ENCODE assay signal across 9 cellular contexts in genomic region chr3:4504340-4505261, GRCh38. TPM values are rescaled to one million over a fixed set of nuclear protein-coding genes. Genes with fewer than 3 reads are reported as not detected.
A peak's percentile ranks its signal among the peaks of the same experiment; 100 is the strongest.
DNase-seq lines count a peak whose midpoint lies in the region; ATAC-seq and TF ChIP-seq lines count a peak whose summit lies in the region.
"Had no signal": no experiment of that assay in that cellular context is flagged by ENCODE, and none has a peak within 500 bp of the region (broad histone marks: within the 10 kb centered on the region; RNA-seq: fewer than 3 reads in every experiment).

No MANE protein-coding gene starts in this region.

- TF ChIP-seq CTCF in glutamatergic neuron (IDR thresholded peaks at IDR 0.05; ENCODE audit: partially characterized antibody, unreplicated experiment) = no peak

- H3K27ac ChIP-seq in rectal smooth muscle tissue (ENCODE audit: low read depth, low read length) = peak overlapping the region; percentile 86
- H3K27ac ChIP-seq: SK-N-MC had no signal

- H3K36me3 Mint-ChIP-seq in T-helper 1 cell treated with Interleukin-12 subunit alpha and Interleukin-12 subunit beta and Interleukin-4 antibody, amounts not matched to agents 30 μg/mL and 1 μg/mL, for 36 hours (ENCODE audit: low read depth) = peaks cover 21% of the 10 kb centered on the region
- peaks cover 18% of the 10 kb centered on the region for H3K36me3 Mint-ChIP-seq in effector memory CD8-positive, alpha-beta T cell (ENCODE audit: insufficient read depth)
- H3K36me3 Mint-ChIP-seq in glutamatergic neuron (ENCODE audit: unreplicated experiment) = no peaks in the 10 kb centered on the region

- H3K9me3 Mint-ChIP-seq in T-helper 1 cell treated with Interleukin-12 subunit alpha and Interleukin-12 subunit beta and Interleukin-4 antibody, amounts not matched to agents 30 μg/mL and 1 μg/mL, for 36 hours = no peaks in the 10 kb centered on the region
- no peaks in the 10 kb centered on the region for H3K9me3 Mint-ChIP-seq in effector memory CD8-positive, alpha-beta T cell
- H3K9me3 Mint-ChIP-seq in glutamatergic neuron (ENCODE audit: unreplicated experiment) = peaks cover 3% of the 10 kb centered on the region

- H3K4me3 Mint-ChIP-seq in T-helper 1 cell treated with Interleukin-12 subunit alpha and Interleukin-12 subunit beta and Interleukin-4 antibody, amounts not matched to agents 30 μg/mL and 1 μg/mL, for 36 hours = peak overlapping the region; percentile 88
- H3K4me3 Mint-ChIP-seq in effector memory CD8-positive, alpha-beta T cell = peak overlapping the region; percentile 76 to 87
- no peak overlapping the region for H3K4me3 Mint-ChIP-seq in glutamatergic neuron (ENCODE audit: unreplicated experiment)

- peaks cover 18% of the 10 kb centered on the region for H3K4me1 ChIP-seq in rectal smooth muscle tissue (ENCODE audit: control insufficient read depth, insufficient read depth, low read length)

- peak; percentile 83 for ATAC-seq in effector memory CD8-positive, alpha-beta T cell (replicated peaks)
- ATAC-seq in HG02884 (IDR thresholded peaks at IDR 0.05; ENCODE audit: unreplicated experiment) (no peak), GM19328 (IDR thresholded peaks at IDR 0.05; ENCODE audit: unreplicated experiment) (no peak)

- H3K4me3 ChIP-seq in rectal smooth muscle tissue (ENCODE audit: low read length) = peak overlapping the region; percentile 49
- H3K4me3 ChIP-seq: SK-N-MC had no signal

- H3K9ac ChIP-seq in rectal smooth muscle tissue (ENCODE audit: low read length) = no peak overlapping the region

- H3K27ac Mint-ChIP-seq in T-helper 1 cell treated with Interleukin-12 subunit alpha and Interleukin-12 subunit beta and Interleukin-4 antibody, amounts not matched to agents 30 μg/mL and 1 μg/mL, for 36 hours = peak overlapping the region; percentile 95
- peak overlapping the region; percentile 60 to 96 for H3K27ac Mint-ChIP-seq in effector memory CD8-positive, alpha-beta T cell
- no peak overlapping the region for H3K27ac Mint-ChIP-seq in glutamatergic neuron (ENCODE audit: unreplicated experiment)

- no peaks in the 10 kb centered on the region for H3K27me3 ChIP-seq in rectal smooth muscle tissue (ENCODE audit: control insufficient read depth, insufficient read depth, low read length)

- H3K36me3 ChIP-seq in rectal smooth muscle tissue (ENCODE audit: control insufficient read depth, insufficient read depth, low read length) = no peaks in the 10 kb centered on the region

- H3K4me1 Mint-ChIP-seq in T-helper 1 cell treated with Interleukin-12 subunit alpha and Interleukin-12 subunit beta and Interleukin-4 antibody, amounts not matched to agents 30 μg/mL and 1 μg/mL, for 36 hours (ENCODE audit: low read depth) = peaks cover 41% of the 10 kb centered on the region
- H3K4me1 Mint-ChIP-seq in effector memory CD8-positive, alpha-beta T cell (ENCODE audit: low read depth in 2 of 2) = peaks cover 28 to 46% of the 10 kb centered on the region in 2 donors
- peaks cover 6% of the 10 kb centered on the region for H3K4me1 Mint-ChIP-seq in glutamatergic neuron (ENCODE audit: low read depth, unreplicated experiment)

- DNase-seq in NCI-H510A (lab: John Stamatoyannopoulos, UW) = peak; percentile 18
- DNase-seq in NCI-H510A treated with DMSO at 0.1 percent for 48 hours (lab: John Stamatoyannopoulos, UW) = no peak
- DNase-seq in effector memory CD8-positive, alpha-beta T cell = peak in 2 of 3 experiments; percentile 22 to 26
- no peak for DNase-seq in glutamatergic neuron

- H3K27me3 Mint-ChIP-seq in T-helper 1 cell treated with Interleukin-12 subunit alpha and Interleukin-12 subunit beta and Interleukin-4 antibody, amounts not matched to agents 30 μg/mL and 1 μg/mL, for 36 hours (ENCODE audit: low read depth) = no peaks in the 10 kb centered on the region
- H3K27me3 Mint-ChIP-seq in effector memory CD8-positive, alpha-beta T cell = no peaks in the 10 kb centered on the region
- H3K27me3 Mint-ChIP-seq in glutamatergic neuron (ENCODE audit: unreplicated experiment) = peaks cover 2% of the 10 kb centered on the region

RNA-seq across cellular contexts. Expression of gene ITPR1, which starts 11.5 kb away (rescaled TPM):
- total RNA-seq in glutamatergic neuron (ENCODE audit: unreplicated experiment) = 6.9 TPM

RNA-seq across cellular contexts. Expression of gene SUMF1, which starts 37.5 kb away (rescaled TPM):
- total RNA-seq in glutamatergic neuron (ENCODE audit: unreplicated experiment) = 7.2 TPM

Comparison
In these comparisons a context has a peak if more than half of its experiments do, and no peak if none do; other contexts are left out.
1. DNase-seq: peak in NCI-H510A (single experiment) and effector memory CD8-positive, alpha-beta T cell (2 of 3); none in NCI-H510A treated with DMSO at 0.1 percent for 48 hours (single experiment) and glutamatergic neuron (single experiment).